ENCODE assay signal across 1 cellular context in the genomic region with DNA sequence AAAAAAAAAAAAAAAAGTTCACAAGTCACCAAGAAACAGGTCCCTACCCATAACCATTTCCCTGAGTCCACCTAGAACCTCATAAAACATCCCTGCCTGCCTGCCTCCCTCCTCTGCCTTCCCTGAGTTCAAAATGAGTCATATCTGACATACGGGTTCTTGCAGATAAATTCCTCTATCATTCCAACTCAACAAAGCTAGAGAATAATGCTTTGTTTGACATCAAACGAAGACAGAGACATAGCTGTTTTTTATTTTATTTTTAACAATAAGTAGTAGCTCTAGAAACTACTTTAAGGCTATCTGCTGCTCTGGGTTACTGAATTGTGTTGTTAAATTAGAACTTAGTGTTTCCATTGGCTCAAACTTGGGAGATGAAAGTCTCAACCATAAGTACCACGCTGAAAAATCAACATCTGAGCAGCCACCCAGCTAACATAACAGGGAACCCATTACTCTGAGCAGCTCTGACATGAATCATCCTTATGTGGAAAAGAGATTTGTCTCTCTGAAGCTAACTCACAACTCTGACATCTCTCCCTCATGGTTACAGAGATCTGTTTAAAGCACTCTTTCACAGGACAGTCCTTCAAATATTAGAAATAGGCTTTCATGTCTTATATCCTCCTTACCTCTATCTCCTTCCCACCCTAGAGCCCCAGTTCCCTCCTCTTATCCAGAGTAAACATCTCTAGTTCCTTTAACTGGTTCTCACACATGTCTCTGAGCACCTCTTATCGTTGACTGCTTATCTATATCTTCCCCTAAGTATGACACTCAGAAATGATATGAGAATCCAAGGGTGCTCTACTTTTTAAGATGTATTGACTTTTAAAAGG.
TF ChIP-seq lines count a peak whose summit lies in the region.

No MANE protein-coding gene starts in this region.

TF ChIP-seq in K562, 482 proteins besides CTCF, POLR2A, EP300 and RAD21 (continued from another document and continues in another):
- TF ChIP-seq THAP12 (CRISPR knock-in tag; IDR thresholded peaks at IDR 0.05) = no peak
- TF ChIP-seq KLF13 (tag; IDR thresholded peaks at IDR 0.05; ENCODE audit: borderline replicate concordance, low read depth) = no peak
- TF ChIP-seq EGR1 (conservative IDR thresholded peaks at IDR 0.05) = no peak
- TF ChIP-seq TBP (optimal IDR thresholded peaks at IDR 0.05; ENCODE audit: low read depth, low read length) = no peak
- TF ChIP-seq PCBP2 (IDR thresholded peaks at IDR 0.05; ENCODE audit: low read depth, low read length, poor library complexity, severe bottlenecking) = no peak
- TF ChIP-seq SREBF2 (CRISPR knock-in tag; IDR thresholded peaks at IDR 0.05) = no peak
- TF ChIP-seq NR2F6 (CRISPR knock-in tag; IDR thresholded peaks at IDR 0.05) = no peak
- TF ChIP-seq, protein P1, sequence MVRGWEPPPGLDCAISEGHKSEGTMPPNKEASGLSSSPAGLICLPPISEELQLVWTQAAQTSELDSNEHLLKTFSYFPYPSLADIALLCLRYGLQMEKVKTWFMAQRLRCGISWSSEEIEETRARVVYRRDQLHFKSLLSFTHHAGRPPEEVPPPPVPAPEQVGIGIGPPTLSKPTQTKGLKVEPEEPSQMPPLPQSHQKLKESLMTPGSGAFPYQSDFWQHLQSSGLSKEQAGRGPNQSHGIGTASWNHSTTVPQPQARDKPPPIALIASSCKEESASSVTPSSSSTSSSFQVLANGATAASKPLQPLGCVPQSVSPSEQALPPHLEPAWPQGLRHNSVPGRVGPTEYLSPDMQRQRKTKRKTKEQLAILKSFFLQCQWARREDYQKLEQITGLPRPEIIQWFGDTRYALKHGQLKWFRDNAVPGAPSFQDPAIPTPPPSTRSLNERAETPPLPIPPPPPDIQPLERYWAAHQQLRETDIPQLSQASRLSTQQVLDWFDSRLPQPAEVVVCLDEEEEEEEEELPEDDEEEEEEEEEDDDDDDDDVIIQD (CRISPR knock-in tag; IDR thresholded peaks at IDR 0.05) = no peak
- no peak for TF ChIP-seq USF2 (CRISPR knock-in tag; IDR thresholded peaks at IDR 0.05)
- no peak for TF ChIP-seq PRPF4 (IDR thresholded peaks at IDR 0.05; ENCODE audit: insufficient read depth, low read depth, low read length, poor library complexity, severe bottlenecking)
- no peak for TF ChIP-seq SIN3A (IDR thresholded peaks at IDR 0.05; ENCODE audit: borderline replicate concordance in 2 of 2, control insufficient read depth in 1 of 2, low read depth in 2 of 2, low read length in 2 of 2)
- no peak for TF ChIP-seq ZNF785 (CRISPR knock-in tag; IDR thresholded peaks at IDR 0.05)
- no peak for TF ChIP-seq SIX5 (IDR thresholded peaks at IDR 0.05; ENCODE audit: borderline replicate concordance in 1 of 2, insufficient read depth in 1 of 2, low read depth in 1 of 2, low read length in 2 of 2)
- no peak for TF ChIP-seq BRF1 (IDR thresholded peaks at IDR 0.05; ENCODE audit: borderline replicate concordance, extremely low read depth, insufficient read length)
- TF ChIP-seq ZNF79 (CRISPR knock-in tag; IDR thresholded peaks at IDR 0.05; ENCODE audit: low read depth) = no peak
- TF ChIP-seq SNRNP70 (optimal IDR thresholded peaks at IDR 0.05; ENCODE audit: low read depth, low read length) = no peak
- TF ChIP-seq THRB (CRISPR knock-in tag; conservative IDR thresholded peaks at IDR 0.05) = no peak
- TF ChIP-seq ARID4B (CRISPR knock-in tag; IDR thresholded peaks at IDR 0.05) = no peak
- no peak for TF ChIP-seq PHTF2 (CRISPR knock-in tag; IDR thresholded peaks at IDR 0.05)
- no peak for TF ChIP-seq RNF2 (IDR thresholded peaks at IDR 0.05)
- TF ChIP-seq, protein P2, sequence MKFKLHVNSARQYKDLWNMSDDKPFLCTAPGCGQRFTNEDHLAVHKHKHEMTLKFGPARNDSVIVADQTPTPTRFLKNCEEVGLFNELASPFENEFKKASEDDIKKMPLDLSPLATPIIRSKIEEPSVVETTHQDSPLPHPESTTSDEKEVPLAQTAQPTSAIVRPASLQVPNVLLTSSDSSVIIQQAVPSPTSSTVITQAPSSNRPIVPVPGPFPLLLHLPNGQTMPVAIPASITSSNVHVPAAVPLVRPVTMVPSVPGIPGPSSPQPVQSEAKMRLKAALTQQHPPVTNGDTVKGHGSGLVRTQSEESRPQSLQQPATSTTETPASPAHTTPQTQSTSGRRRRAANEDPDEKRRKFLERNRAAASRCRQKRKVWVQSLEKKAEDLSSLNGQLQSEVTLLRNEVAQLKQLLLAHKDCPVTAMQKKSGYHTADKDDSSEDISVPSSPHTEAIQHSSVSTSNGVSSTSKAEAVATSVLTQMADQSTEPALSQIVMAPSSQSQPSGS (CRISPR knock-in tag; IDR thresholded peaks at IDR 0.05) = no peak
- TF ChIP-seq HOXB6 (CRISPR knock-in tag; IDR thresholded peaks at IDR 0.05; ENCODE audit: borderline replicate concordance) = no peak
- TF ChIP-seq ERF (CRISPR knock-in tag; IDR thresholded peaks at IDR 0.05) = no peak
- TF ChIP-seq NCOA6 (IDR thresholded peaks at IDR 0.05) = no peak
- TF ChIP-seq XRCC3 (IDR thresholded peaks at IDR 0.05) = no peak
- no peak for TF ChIP-seq ZNF318 (IDR thresholded peaks at IDR 0.05; ENCODE audit: borderline replicate concordance in 1 of 2, low read depth in 1 of 2)
- no peak for TF ChIP-seq HEY1 (CRISPR knock-in tag; IDR thresholded peaks at IDR 0.05; ENCODE audit: borderline replicate concordance)
- TF ChIP-seq KDM1A (IDR thresholded peaks at IDR 0.05) = peak; percentile 53 to 60; a peak in 3 of 4 replicates
- TF ChIP-seq HDAC1 (IDR thresholded peaks at IDR 0.05) = peak in 1 of 2 experiments; percentile 84; a peak in 2 of 4 replicates
- no peak for TF ChIP-seq CREBBP (IDR thresholded peaks at IDR 0.05; ENCODE audit: low read depth, low read length)
- no peak for TF ChIP-seq POLR3G (IDR thresholded peaks at IDR 0.05; ENCODE audit: extremely low read depth, insufficient read length, insufficient replicate concordance)
- TF ChIP-seq ZNF263 (CRISPR knock-in tag; IDR thresholded peaks at IDR 0.05; ENCODE audit: borderline replicate concordance) = no peak
- TF ChIP-seq KHSRP (IDR thresholded peaks at IDR 0.05) = no peak
- no peak for TF ChIP-seq ZNF12 (CRISPR knock-in tag; IDR thresholded peaks at IDR 0.05)
- TF ChIP-seq MAFF (IDR thresholded peaks at IDR 0.05; ENCODE audit: low read length) = no peak
- TF ChIP-seq ZNF780A (CRISPR knock-in tag; IDR thresholded peaks at IDR 0.05) = no peak
- no peak for TF ChIP-seq HDGF (IDR thresholded peaks at IDR 0.05)
